ENCODE assay signal across 8 cellular contexts in genomic region chr11:1564535-1565172, GRCh38. TPM values are rescaled to one million over a fixed set of nuclear protein-coding genes. Genes with fewer than 3 reads are reported as not detected.
A peak's percentile ranks its signal among the peaks of the same experiment; 100 is the strongest.
DNase-seq lines count a peak whose midpoint lies in the region; ATAC-seq and TF ChIP-seq lines count a peak whose summit lies in the region.

No MANE protein-coding gene starts in this region.

- TF ChIP-seq CTCF in 22Rv1 (IDR thresholded peaks at IDR 0.05): no peak
- no peak for TF ChIP-seq CTCF in HFFc6 (IDR thresholded peaks at IDR 0.05)
- TF ChIP-seq CTCF in astrocyte of the cerebellum (IDR thresholded peaks at IDR 0.05; ENCODE audit: low read depth, low read length, missing control alignments): no peak
- no peak for TF ChIP-seq CTCF in tibial nerve (IDR thresholded peaks at IDR 0.05)

- no peak overlapping the region for H3K4me3 ChIP-seq in astrocyte of the cerebellum (ENCODE audit: low read depth, low read length)
- no peak overlapping the region for H3K4me3 ChIP-seq in tibial nerve

- TF ChIP-seq EP300 in tibial nerve (IDR thresholded peaks at IDR 0.05): peak in 1 of 2 donors; percentile 60

- WGBS in tibial nerve, 2 donors: 29 to 48% methylated on average over 6 to 13 of the region's 16 CpGs

- H3K36me3 Mint-ChIP-seq in HFFc6 (ENCODE audit: low read depth): no peaks in the 10 kb centered on the region
- no peaks in the 10 kb centered on the region for H3K36me3 Mint-ChIP-seq in stimulated activated memory B cell treated with anti-CD40 and anti-IgM and Interleukin-4, amounts not matched to agents 10 μg/mL and 1 μg/mL and 100 μg/mL, for 72 hours

- H3K27ac ChIP-seq in 22Rv1: peak overlapping the region; percentile 40; the same call in 1 of the 2 replicates
- H3K27ac ChIP-seq in tibial nerve: peak overlapping the region; percentile 50 to 99 (median 74)

- peaks cover 0 to 69% (median 13%) of the 10 kb centered on the region in 4 donors for H3K4me1 ChIP-seq in tibial nerve

- H3K27me3 Mint-ChIP-seq in HFFc6 (ENCODE audit: insufficient read depth): peaks cover 5% of the 10 kb centered on the region
- H3K27me3 Mint-ChIP-seq in stimulated activated memory B cell treated with anti-CD40 and anti-IgM and Interleukin-4, amounts not matched to agents 10 μg/mL and 1 μg/mL and 100 μg/mL, for 72 hours: peaks cover 25% of the 10 kb centered on the region

- in situ Hi-C loops in astrocyte of the cerebellum (cut with HindIII; ENCODE audit: low sequenced_read_pairs): no loop called here

- peak; percentile 17 for DNase-seq in HFFc6
- peak; percentile 49 for DNase-seq in astrocyte of the cerebellum (ENCODE audit: low read depth)
- DNase-seq in iPS-NIHi7 (ENCODE audit: extremely low spot score): peak; percentile 94
- no peak for DNase-seq in tibial nerve (ENCODE audit: low spot score in 2 of 2)
- no peak for DNase-seq in stimulated activated CD4-positive, alpha-beta T cell treated with anti-CD3 and anti-CD28 coated beads, Interleukin-2, amount 100 ng/mL, for 48 hours

- H3K27me3 ChIP-seq in tibial nerve: no peaks in the 10 kb centered on the region

- H3K4me1 Mint-ChIP-seq in HFFc6 (ENCODE audit: low read depth): no peaks in the 10 kb centered on the region
- peaks cover 8% of the 10 kb centered on the region for H3K4me1 Mint-ChIP-seq in stimulated activated memory B cell treated with anti-CD40 and anti-IgM and Interleukin-4, amounts not matched to agents 10 μg/mL and 1 μg/mL and 100 μg/mL, for 72 hours

- no peak overlapping the region for H3K4me3 Mint-ChIP-seq in HFFc6
- no peak overlapping the region for H3K4me3 Mint-ChIP-seq in stimulated activated memory B cell treated with anti-CD40 and anti-IgM and Interleukin-4, amounts not matched to agents 10 μg/mL and 1 μg/mL and 100 μg/mL, for 72 hours

- H3K27ac Mint-ChIP-seq in HFFc6: no peak overlapping the region
- H3K27ac Mint-ChIP-seq in stimulated activated memory B cell treated with anti-CD40 and anti-IgM and Interleukin-4, amounts not matched to agents 10 μg/mL and 1 μg/mL and 100 μg/mL, for 72 hours: no peak overlapping the region

- peak in 1 of 2 donors; percentile 31 for TF ChIP-seq POLR2A in tibial nerve (IDR thresholded peaks at IDR 0.05)

- no peak for ATAC-seq in stimulated activated memory B cell treated with anti-CD40 and anti-IgM and Interleukin-4, amounts not matched to agents 10 μg/mL and 1 μg/mL and 100 μg/mL, for 72 hours
- no peak for ATAC-seq in HG03439 (IDR thresholded peaks at IDR 0.05; ENCODE audit: unreplicated experiment)

- no peaks in the 10 kb centered on the region for H3K9me3 ChIP-seq in tibial nerve

- peaks cover 0 to 40% (median 0%) of the 10 kb centered on the region in 3 donors for H3K36me3 ChIP-seq in tibial nerve

- H3K9me3 Mint-ChIP-seq in HFFc6: no peaks in the 10 kb centered on the region
- no peaks in the 10 kb centered on the region for H3K9me3 Mint-ChIP-seq in stimulated activated memory B cell treated with anti-CD40 and anti-IgM and Interleukin-4, amounts not matched to agents 10 μg/mL and 1 μg/mL and 100 μg/mL, for 72 hours

RNA-seq across cellular contexts. Expression of gene DUSP8, which starts 7.4 kb away (rescaled TPM):
- 1 to 10 TPM in 3 of 6 experiments, under 1 TPM in 3; 0.38 to 1.6 (median 0.81) TPM for total RNA-seq in HFFc6 (2021; fragmentation: NEBNext Ultra II Directional; extraction: Animal tissue kit (Norgen Biotek cat#: 25700))
- total RNA-seq in tibial nerve: 10 to 100 TPM in 1 of 4 donors, 1 to 10 TPM in 3; 1.9 to 10.8 (median 3.4) TPM

RNA-seq across cellular contexts. Expression of gene KRTAP5-1, which starts 20.4 kb away (rescaled TPM):
- not detected for total RNA-seq in HFFc6 (2021; fragmentation: NEBNext Ultra II Directional; extraction: Animal tissue kit (Norgen Biotek cat#: 25700))
- total RNA-seq in tibial nerve: not detected

RNA-seq across cellular contexts. Expression of gene KRTAP5-2, which starts 33.4 kb away (rescaled TPM):
- total RNA-seq in HFFc6 (2021; fragmentation: NEBNext Ultra II Directional; extraction: Animal tissue kit (Norgen Biotek cat#: 25700)): not detected
- total RNA-seq in tibial nerve: not detected

RNA-seq across cellular contexts. Expression of gene KRTAP5-3, which starts 43.6 kb away (rescaled TPM):
- total RNA-seq in HFFc6 (2021; fragmentation: NEBNext Ultra II Directional; extraction: Animal tissue kit (Norgen Biotek cat#: 25700)): not detected
- total RNA-seq in tibial nerve: not detected

RNA-seq across cellular contexts. Expression of gene KRTAP5-4, which starts 57.3 kb away (rescaled TPM):
- not detected for total RNA-seq in HFFc6 (2021; fragmentation: NEBNext Ultra II Directional; extraction: Animal tissue kit (Norgen Biotek cat#: 25700))
- total RNA-seq in tibial nerve: not detected

Comparison
In these comparisons a context has a peak if more than half of its experiments do, and no peak if none do; other contexts are left out.
1. DNase-seq: peak in HFFc6 (single experiment), astrocyte of the cerebellum (single experiment) and iPS-NIHi7 (single experiment); none in tibial nerve (0 of 2) and stimulated activated CD4-positive, alpha-beta T cell treated with anti-CD3 and anti-CD28 coated beads, Interleukin-2, amount 100 ng/mL, for 48 hours (0 of 2).